ENCODE assay signal across 39 cellular contexts in the genomic region with DNA sequence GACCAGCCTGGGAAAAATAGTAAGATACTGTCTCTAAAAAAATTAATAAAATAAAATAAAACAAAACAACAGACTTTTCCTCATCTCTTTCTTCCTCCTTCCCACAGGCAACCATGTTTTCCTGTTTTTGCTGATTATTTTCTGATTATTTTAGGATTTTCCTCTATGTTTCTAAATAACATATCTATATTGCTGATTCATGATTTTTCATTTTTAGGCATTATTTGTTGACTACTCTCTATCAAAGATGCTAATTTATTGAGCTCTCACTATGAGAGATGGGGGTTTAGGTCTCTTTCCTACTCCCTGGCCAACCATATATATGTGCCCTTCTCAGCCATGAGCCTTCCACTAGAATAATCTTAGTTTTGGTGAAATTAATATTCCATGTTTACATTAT. TPM values are rescaled to one million over a fixed set of nuclear protein-coding genes. Genes with fewer than 3 reads are reported as not detected.
"Had no signal": no experiment of that assay in that cellular context is flagged by ENCODE, and none has a peak within 500 bp of the region (broad histone marks: within the 10 kb centered on the region; RNA-seq: fewer than 3 reads in every experiment).

No MANE protein-coding gene starts in this region.

- H3K36me3 ChIP-seq: ascending aorta, cardiac muscle cell had no signal

- H3K4me1 ChIP-seq: ascending aorta had no signal

- H3K27ac Mint-ChIP-seq: activated B cell treated with CpG ODN at 0.5 μM for 24 hours; activated CD4-positive, alpha-beta memory T cell treated with anti-CD3 and anti-CD28 coated beads for 36 hours; activated CD4-positive, alpha-beta T cell treated with anti-CD3 and anti-CD28 coated beads, Interleukin-2, amount 10 ng/mL, durations not matched to agents 24 days and 14 days; activated CD8-positive, alpha-beta T cell treated with anti-CD3 and anti-CD28 coated beads for 36 hours; activated naive CD4-positive, alpha-beta T cell treated with anti-CD3 and anti-CD28 coated beads, Interleukin-2, amount 10 ng/mL, durations not matched to agents 7 days and 5 days; activated naive CD4-positive, alpha-beta T cell treated with anti-CD3 and anti-CD28 coated beads, Interleukin-2, amount 50 U/mL, for 24 hours; activated naive CD8-positive, alpha-beta T cell; activated naive CD8-positive, alpha-beta T cell treated with anti-CD3 and anti-CD28 coated beads, Interleukin-2, amount 10 ng/mL, durations not matched to agents 7 days and 5 days; activated naive CD8-positive, alpha-beta T cell treated with anti-CD3 and anti-CD28 coated beads, Interleukin-2, amount 50 U/mL, for 24 hours; activated T-helper 2 cell treated with anti-CD3 and anti-CD28 coated beads, Interferon-gamma antibody, Interleukin-2, Interleukin-4, amounts not matched to agents 10 μg/mL and 5 μg/mL and 100 μg/mL, durations not matched to agents 14 hours and 24 hours and 36 hours; brain; T-helper 1 cell treated with Interleukin-12 subunit alpha and Interleukin-12 subunit beta and Interleukin-4 antibody, amounts not matched to agents 30 μg/mL and 1 μg/mL, for 36 hours; T-helper 2 cell treated with Interferon-gamma antibody and Interleukin-4, amounts not matched to agents 5 μg/mL and 100 μg/mL, for 36 hours had no signal

- H3K4me3 Mint-ChIP-seq: activated B cell treated with CpG ODN at 0.5 μM for 24 hours; activated CD4-positive, alpha-beta memory T cell treated with anti-CD3 and anti-CD28 coated beads for 36 hours; activated CD4-positive, alpha-beta T cell treated with anti-CD3 and anti-CD28 coated beads, Interleukin-2, amount 10 ng/mL, durations not matched to agents 24 days and 14 days; activated CD8-positive, alpha-beta T cell treated with anti-CD3 and anti-CD28 coated beads for 36 hours; activated naive CD4-positive, alpha-beta T cell treated with anti-CD3 and anti-CD28 coated beads, Interleukin-2, amount 10 ng/mL, durations not matched to agents 7 days and 5 days; activated naive CD4-positive, alpha-beta T cell treated with anti-CD3 and anti-CD28 coated beads, Interleukin-2, amount 50 U/mL, for 24 hours; activated naive CD8-positive, alpha-beta T cell; activated naive CD8-positive, alpha-beta T cell treated with anti-CD3 and anti-CD28 coated beads, Interleukin-2, amount 10 ng/mL, durations not matched to agents 7 days and 5 days; activated naive CD8-positive, alpha-beta T cell treated with anti-CD3 and anti-CD28 coated beads, Interleukin-2, amount 50 U/mL, for 24 hours; activated T-cell treated with anti-CD3 and anti-CD28 coated beads, Interleukin-2, amount 50 U/mL, for 4 hours; brain; T-helper 1 cell treated with Interleukin-12 subunit alpha and Interleukin-12 subunit beta and Interleukin-4 antibody, amounts not matched to agents 30 μg/mL and 1 μg/mL, for 36 hours; T-helper 2 cell treated with Interferon-gamma antibody and Interleukin-4, amounts not matched to agents 5 μg/mL and 100 μg/mL, for 36 hours had no signal

- H3K9me3 Mint-ChIP-seq: activated B cell treated with CpG ODN at 0.5 μM for 24 hours; activated CD4-positive, alpha-beta T cell treated with anti-CD3 and anti-CD28 coated beads, Interleukin-2, amount 10 ng/mL, durations not matched to agents 24 days and 14 days; activated naive CD4-positive, alpha-beta T cell treated with anti-CD3 and anti-CD28 coated beads, Interleukin-2, amount 10 ng/mL, durations not matched to agents 7 days and 5 days; activated naive CD8-positive, alpha-beta T cell treated with anti-CD3 and anti-CD28 coated beads, Interleukin-2, amount 10 ng/mL, durations not matched to agents 7 days and 5 days; activated T-cell treated with anti-CD3 and anti-CD28 coated beads, Interleukin-2, amount 50 U/mL, for 4 hours; activated T-helper 2 cell treated with anti-CD3 and anti-CD28 coated beads, Interferon-gamma antibody, Interleukin-2, Interleukin-4, amounts not matched to agents 10 μg/mL and 5 μg/mL and 100 μg/mL, durations not matched to agents 14 hours and 24 hours and 36 hours; T-helper 1 cell treated with Interleukin-12 subunit alpha and Interleukin-12 subunit beta and Interleukin-4 antibody, amounts not matched to agents 30 μg/mL and 1 μg/mL, for 36 hours; T-helper 2 cell treated with Interferon-gamma antibody and Interleukin-4, amounts not matched to agents 5 μg/mL and 100 μg/mL, for 36 hours had no signal

- H3K4me1 Mint-ChIP-seq: activated B cell treated with CpG ODN at 0.5 μM for 24 hours; activated CD4-positive, alpha-beta T cell treated with anti-CD3 and anti-CD28 coated beads, Interleukin-2, amount 10 ng/mL, durations not matched to agents 24 days and 14 days; activated naive CD4-positive, alpha-beta T cell treated with anti-CD3 and anti-CD28 coated beads, Interleukin-2, amount 10 ng/mL, durations not matched to agents 7 days and 5 days; activated naive CD4-positive, alpha-beta T cell treated with anti-CD3 and anti-CD28 coated beads, Interleukin-2, amount 50 U/mL, for 24 hours; activated naive CD8-positive, alpha-beta T cell treated with anti-CD3 and anti-CD28 coated beads, Interleukin-2, amount 10 ng/mL, durations not matched to agents 7 days and 5 days; activated naive CD8-positive, alpha-beta T cell treated with anti-CD3 and anti-CD28 coated beads, Interleukin-2, amount 50 U/mL, for 24 hours; brain had no signal

- H3K4me3 ChIP-seq: ascending aorta, cardiac muscle cell had no signal

- H3K27me3 Mint-ChIP-seq: activated B cell treated with CpG ODN at 0.5 μM for 24 hours; activated CD4-positive, alpha-beta memory T cell treated with anti-CD3 and anti-CD28 coated beads for 36 hours; activated CD4-positive, alpha-beta T cell treated with anti-CD3 and anti-CD28 coated beads, Interleukin-2, amount 10 ng/mL, durations not matched to agents 24 days and 14 days; activated naive CD4-positive, alpha-beta T cell treated with anti-CD3 and anti-CD28 coated beads, Interleukin-2, amount 10 ng/mL, durations not matched to agents 7 days and 5 days had no signal

- H3K27ac ChIP-seq: ascending aorta, cardiac muscle cell, VCaP had no signal

- FAIRE-seq: bronchial epithelial cell, TTC549 had no signal

- ATAC-seq: activated CD8-positive, alpha-beta T cell treated with anti-CD3 and anti-CD28 coated beads for 36 hours; activated naive CD8-positive, alpha-beta T cell treated with anti-CD3 and anti-CD28 coated beads, Interleukin-2, amount 50 U/mL, for 24 hours; activated T-cell treated with anti-CD3 and anti-CD28 coated beads, Interleukin-2, amount 50 U/mL, for 4 hours had no signal

- DNase-seq: activated B cell treated with CpG ODN at 0.5 μM for 24 hours; activated CD4-positive, alpha-beta memory T cell treated with anti-CD3 and anti-CD28 coated beads for 36 hours; activated CD4-positive, alpha-beta T cell treated with anti-CD3 and anti-CD28 coated beads for 4 hours; activated CD4-positive, alpha-beta T cell treated with anti-CD3 and anti-CD28 coated beads, Interleukin-2, amount 10 ng/mL, durations not matched to agents 24 days and 14 days; activated CD4-positive, alpha-beta T cell treated with anti-CD3 and anti-CD28 coated beads, Interleukin-2, amount 50 U/mL, for 1 hour; activated CD4-positive, alpha-beta T cell treated with anti-CD3 and anti-CD28 coated beads, Interleukin-2, amount 50 U/mL, for 4 hours; activated CD4-positive, CD25-positive, alpha-beta regulatory T cell treated with anti-CD3 and anti-CD28 coated beads, Interleukin-2, amount 50 U/mL, for 72 hours; activated CD8-positive, alpha-beta memory T cell treated with anti-CD3 and anti-CD28 coated beads, Interleukin-2, amount 50 U/mL, for 4 hours; activated CD8-positive, alpha-beta T cell treated with anti-CD3 and anti-CD28 coated beads for 36 hours; activated effector memory CD4-positive, alpha-beta T cell treated with Interleukin-2 at 50 U/mL for 16 hours; activated gamma-delta T cell; activated naive CD4-positive, alpha-beta T cell treated with anti-CD3 and anti-CD28 coated beads, Interleukin-2, amount 10 ng/mL, durations not matched to agents 7 days and 5 days; activated naive CD4-positive, alpha-beta T cell treated with Interleukin-2 at 50 U/mL for 16 hours; activated naive CD8-positive, alpha-beta T cell treated with anti-CD3 and anti-CD28 coated beads, Interleukin-2, amount 10 ng/mL, durations not matched to agents 7 days and 5 days; activated naive CD8-positive, alpha-beta T cell treated with anti-CD3 and anti-CD28 coated beads, Interleukin-2, amount 50 U/mL, for 24 hours; activated T-cell treated with anti-CD3 and anti-CD28 coated beads for 4 hours; activated T-cell treated with anti-CD3 and anti-CD28 coated beads, Interleukin-2, amount 50 U/mL, for 1 hour; activated T-cell treated with anti-CD3 and anti-CD28 coated beads, Interleukin-2, amount 50 U/mL, for 4 hours; amygdala; anterior cingulate cortex; caudate nucleus; cerebellar nuclear complex; T-helper 1 cell; T-helper 2 cell; T-helper 9 cell had no signal

- H3K36me3 Mint-ChIP-seq: activated CD4-positive, alpha-beta memory T cell treated with anti-CD3 and anti-CD28 coated beads for 36 hours; activated naive CD4-positive, alpha-beta T cell treated with anti-CD3 and anti-CD28 coated beads, Interleukin-2, amount 10 ng/mL, durations not matched to agents 7 days and 5 days; activated naive CD4-positive, alpha-beta T cell treated with anti-CD3 and anti-CD28 coated beads, Interleukin-2, amount 50 U/mL, for 24 hours; activated naive CD8-positive, alpha-beta T cell; activated naive CD8-positive, alpha-beta T cell treated with anti-CD3 and anti-CD28 coated beads, Interleukin-2, amount 10 ng/mL, durations not matched to agents 7 days and 5 days; brain had no signal

- H3K9me3 ChIP-seq: ascending aorta had no signal

- H3K27me3 ChIP-seq: ascending aorta, cardiac muscle cell had no signal

RNA-seq across cellular contexts. Expression of a gene that starts 45.4 kb away (rescaled TPM):
- total RNA-seq: activated B cell treated with CpG ODN at 0.5 μM for 24 hours; activated CD4-positive, alpha-beta memory T cell treated with anti-CD3 and anti-CD28 coated beads for 36 hours; activated CD4-positive, alpha-beta T cell treated with anti-CD3 and anti-CD28 coated beads, Interleukin-2, amount 10 ng/mL, durations not matched to agents 24 days and 14 days; activated CD8-positive, alpha-beta memory T cell treated with anti-CD3 and anti-CD28 coated beads for 36 hours; activated CD8-positive, alpha-beta T cell treated with anti-CD3 and anti-CD28 coated beads for 36 hours; activated naive CD8-positive, alpha-beta T cell treated with anti-CD3 and anti-CD28 coated beads, Interleukin-2, amount 10 ng/mL, durations not matched to agents 7 days and 5 days; activated T-cell treated with anti-CD3 and anti-CD28 coated beads, Interleukin-2, amount 50 U/mL, for 4 hours; activated T-helper 2 cell treated with anti-CD3 and anti-CD28 coated beads, Interferon-gamma antibody, Interleukin-2, Interleukin-4, amounts not matched to agents 10 μg/mL and 5 μg/mL and 100 μg/mL, durations not matched to agents 14 hours and 24 hours and 36 hours; ascending aorta; bronchial epithelial cell; cardiac muscle cell; chondrocyte had no signal
- polyA plus RNA-seq: adipose tissue, cardiac muscle cell had no signal
